In the genomic region with DNA sequence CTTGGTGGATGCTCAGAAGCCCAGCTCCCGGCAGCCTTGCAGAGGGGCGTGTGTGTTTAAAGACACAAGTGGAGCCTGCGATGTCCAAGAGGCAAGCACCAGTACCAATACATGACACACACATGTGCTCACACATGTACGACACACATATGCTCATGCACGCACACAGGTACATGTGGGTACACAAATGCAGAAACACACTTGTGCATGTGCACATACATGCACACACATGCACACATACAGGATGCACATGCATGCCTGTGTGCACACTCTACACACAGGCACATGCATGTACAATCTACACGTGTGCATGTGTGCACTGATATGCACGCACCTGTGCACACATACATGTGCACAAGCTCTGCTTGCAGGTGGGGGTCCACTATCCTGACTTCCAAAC, we compare ENCODE assay signal across 1 cellular context.
TF ChIP-seq lines count a peak whose summit lies in the region.

No MANE protein-coding gene starts in this region.

TF ChIP-seq in H1, 55 proteins besides CTCF, POLR2A, EP300 and RAD21:
- no peak for TF ChIP-seq SUZ12 (IDR thresholded peaks at IDR 0.05; ENCODE audit: low read length)
- TF ChIP-seq TBP (IDR thresholded peaks at IDR 0.05; ENCODE audit: low read depth, low read length), result no peak
- TF ChIP-seq EZH2 (IDR thresholded peaks at IDR 0.05; ENCODE audit: low read depth, low read length, severe bottlenecking), result no peak
- no peak for TF ChIP-seq CREB1 (IDR thresholded peaks at IDR 0.05)
- TF ChIP-seq, protein P1, sequence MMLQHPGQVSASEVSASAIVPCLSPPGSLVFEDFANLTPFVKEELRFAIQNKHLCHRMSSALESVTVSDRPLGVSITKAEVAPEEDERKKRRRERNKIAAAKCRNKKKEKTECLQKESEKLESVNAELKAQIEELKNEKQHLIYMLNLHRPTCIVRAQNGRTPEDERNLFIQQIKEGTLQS (IDR thresholded peaks at IDR 0.05; ENCODE audit: insufficient read depth, low read depth, low read length), result no peak
